24 cellular contexts compared by ENCODE assay signal in the genomic region with DNA sequence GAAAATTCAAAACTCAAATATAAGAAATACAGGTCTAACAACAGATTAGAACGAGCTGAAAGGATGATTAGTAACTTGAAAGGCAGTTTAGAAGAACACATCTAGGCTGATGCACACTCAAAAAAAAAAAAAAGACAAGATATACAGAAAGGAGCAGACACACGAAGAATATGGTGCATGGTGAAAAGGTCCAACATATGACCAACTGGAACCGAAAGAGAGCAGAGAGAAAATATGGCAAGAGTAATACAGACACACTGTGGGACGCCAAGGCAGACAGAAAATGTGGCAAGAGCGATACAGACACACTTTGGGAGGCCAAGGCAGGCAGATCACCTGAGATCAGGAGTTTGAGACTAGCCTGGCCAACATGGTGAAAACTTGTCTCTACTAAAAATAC. TPM values are rescaled to one million over a fixed set of nuclear protein-coding genes. Genes with fewer than 3 reads are reported as not detected.
DNase-seq lines count a peak whose midpoint lies in the region; ATAC-seq and TF ChIP-seq lines count a peak whose summit lies in the region.
"Had no signal": no experiment of that assay in that cellular context is flagged by ENCODE, and none has a peak within 500 bp of the region (broad histone marks: within the 10 kb centered on the region; RNA-seq: fewer than 3 reads in every experiment).

No MANE protein-coding gene starts in this region.

- H3K4me3 Mint-ChIP-seq in stimulated activated naive CD8-positive, alpha-beta T cell treated with anti-CD3 and anti-CD28 coated beads, Interleukin-15, amount 100 ng/mL, for 72 hours, result no peak overlapping the region
- no peak overlapping the region for H3K4me3 Mint-ChIP-seq in activated T-helper 1 cell treated with anti-CD3 and anti-CD28 coated beads, Interleukin-12 subunit alpha, Interleukin-12 subunit beta, Interleukin-2, Interleukin-4 antibody, amounts not matched to agents 30 ng/mL and 10 ng/mL and 1 ng/mL, durations not matched to agents 14 hours and 24 hours and 36 hours
- H3K4me3 Mint-ChIP-seq in endothelial cell (ENCODE audit: unreplicated experiment), result peak overlapping the region; percentile 64
- H3K4me3 Mint-ChIP-seq in MCF 10A (ENCODE audit: unreplicated experiment), result no peak overlapping the region
- H3K4me3 Mint-ChIP-seq: CD4-positive, CD25-positive, alpha-beta regulatory T cell had no signal

- BruUV-seq in MCF 10A (replicated peaks; lab: Mats Ljungman, UMichigan), result no TSS peak

- H3K9me3 Mint-ChIP-seq in stimulated activated naive CD8-positive, alpha-beta T cell treated with anti-CD3 and anti-CD28 coated beads, Interleukin-15, amount 100 ng/mL, for 72 hours, result no peaks in the 10 kb centered on the region
- peaks cover 9% of the 10 kb centered on the region for H3K9me3 Mint-ChIP-seq in activated T-helper 1 cell treated with anti-CD3 and anti-CD28 coated beads, Interleukin-12 subunit alpha, Interleukin-12 subunit beta, Interleukin-2, Interleukin-4 antibody, amounts not matched to agents 30 ng/mL and 10 ng/mL and 1 ng/mL, durations not matched to agents 14 hours and 24 hours and 36 hours
- H3K9me3 Mint-ChIP-seq in endothelial cell (ENCODE audit: unreplicated experiment), result peaks cover 5% of the 10 kb centered on the region
- H3K9me3 Mint-ChIP-seq in MCF 10A (ENCODE audit: unreplicated experiment), result peaks cover 9% of the 10 kb centered on the region

- H3K27me3 Mint-ChIP-seq in stimulated activated naive CD8-positive, alpha-beta T cell treated with anti-CD3 and anti-CD28 coated beads, Interleukin-15, amount 100 ng/mL, for 72 hours, result no peaks in the 10 kb centered on the region
- H3K27me3 Mint-ChIP-seq in activated T-helper 1 cell treated with anti-CD3 and anti-CD28 coated beads, Interleukin-12 subunit alpha, Interleukin-12 subunit beta, Interleukin-2, Interleukin-4 antibody, amounts not matched to agents 30 ng/mL and 10 ng/mL and 1 ng/mL, durations not matched to agents 14 hours and 24 hours and 36 hours (ENCODE audit: insufficient read depth), result no peaks in the 10 kb centered on the region
- H3K27me3 Mint-ChIP-seq in endothelial cell (ENCODE audit: unreplicated experiment) (no peaks in the 10 kb centered on the region), MCF 10A (ENCODE audit: insufficient read depth, unreplicated experiment) (no peaks in the 10 kb centered on the region)
- H3K27me3 Mint-ChIP-seq: CD4-positive, CD25-positive, alpha-beta regulatory T cell; IgD-negative memory B cell had no signal

- no peak for DNase-seq in stimulated activated naive CD8-positive, alpha-beta T cell treated with anti-CD3 and anti-CD28 coated beads, Interleukin-15, amount 100 ng/mL, for 72 hours
- DNase-seq in stimulated activated naive CD8-positive, alpha-beta T cell treated with anti-CD3 and anti-CD28 coated beads, Interleukin-15, Interleukin-2, amounts not matched to agents 100 U/mL and 50 U/mL, for 24 hours, result no peak
- DNase-seq in activated T-helper 1 cell treated with anti-CD3 and anti-CD28 coated beads, Interleukin-12 subunit alpha, Interleukin-12 subunit beta, Interleukin-2, Interleukin-4 antibody, amounts not matched to agents 30 ng/mL and 10 ng/mL and 1 ng/mL, durations not matched to agents 14 hours and 24 hours and 36 hours (ENCODE audit: low spot score), result no peak
- DNase-seq in endothelial cell (ENCODE audit: low spot score) (no peak), MCF 10A (ENCODE audit: unreplicated experiment) (no peak), SHP77 (lab: John Stamatoyannopoulos, UW) (no peak)
- DNase-seq in stimulated activated CD4-positive, alpha-beta T cell treated with anti-CD3 and anti-CD28 coated beads, Interleukin-4, amount 100 ng/mL, for 1 hour, result no peak
- no peak for DNase-seq in activated CD4-positive, CD25-positive, alpha-beta regulatory T cell treated with anti-CD3 and anti-CD28 coated beads, Interleukin-2, amount 50 U/mL, for 72 hours
- DNase-seq: ACHN; CD4-positive, CD25-positive, alpha-beta regulatory T cell; MV-4-11; NCI-H1105; NCI-H146; NCI-H1930; NCI-H446; NCI-H524 treated with DMSO at 0.1 percent for 48 hours; NCI-H774; PC-3 had no signal

- no peak for TF ChIP-seq CTCF in endothelial cell (IDR thresholded peaks at IDR 0.05; ENCODE audit: unreplicated experiment)
- no peak for TF ChIP-seq CTCF in MCF 10A (IDR thresholded peaks at IDR 0.05; ENCODE audit: unreplicated experiment)

- CTCF ChIA-PET in MCF 10A (lab: Yijun Ruan, JAX), result interaction anchor here (1.6 kb wide), 1 partner anchor 161 kb away, joined by 5 read pairs; no protein-coding TSS in a partner anchor

- no peaks in the 10 kb centered on the region for H3K4me1 Mint-ChIP-seq in stimulated activated naive CD8-positive, alpha-beta T cell treated with anti-CD3 and anti-CD28 coated beads, Interleukin-15, amount 100 ng/mL, for 72 hours
- no peaks in the 10 kb centered on the region for H3K4me1 Mint-ChIP-seq in activated T-helper 1 cell treated with anti-CD3 and anti-CD28 coated beads, Interleukin-12 subunit alpha, Interleukin-12 subunit beta, Interleukin-2, Interleukin-4 antibody, amounts not matched to agents 30 ng/mL and 10 ng/mL and 1 ng/mL, durations not matched to agents 14 hours and 24 hours and 36 hours (ENCODE audit: low read depth)
- H3K4me1 Mint-ChIP-seq in endothelial cell (ENCODE audit: unreplicated experiment), result no peaks in the 10 kb centered on the region
- no peaks in the 10 kb centered on the region for H3K4me1 Mint-ChIP-seq in MCF 10A (ENCODE audit: insufficient read depth, unreplicated experiment)
- H3K4me1 Mint-ChIP-seq: IgD-negative memory B cell had no signal

- POLR2A ChIA-PET in MCF 10A (lab: Yijun Ruan, JAX), result no interaction called here

- peak overlapping the region; percentile 55 to 73 for H3K27ac Mint-ChIP-seq in stimulated activated naive CD8-positive, alpha-beta T cell treated with anti-CD3 and anti-CD28 coated beads, Interleukin-15, amount 100 ng/mL, for 72 hours
- peak overlapping the region; percentile 15 for H3K27ac Mint-ChIP-seq in activated T-helper 1 cell treated with anti-CD3 and anti-CD28 coated beads, Interleukin-12 subunit alpha, Interleukin-12 subunit beta, Interleukin-2, Interleukin-4 antibody, amounts not matched to agents 30 ng/mL and 10 ng/mL and 1 ng/mL, durations not matched to agents 14 hours and 24 hours and 36 hours
- no peak overlapping the region for H3K27ac Mint-ChIP-seq in endothelial cell (ENCODE audit: unreplicated experiment)
- no peak overlapping the region for H3K27ac Mint-ChIP-seq in MCF 10A (ENCODE audit: low read depth, unreplicated experiment)

- intact Hi-C loops in activated T-helper 1 cell treated with anti-CD3 and anti-CD28 coated beads, Interleukin-12 subunit alpha, Interleukin-12 subunit beta, Interleukin-2, Interleukin-4 antibody, amounts not matched to agents 30 ng/mL and 10 ng/mL and 1 ng/mL, durations not matched to agents 14 hours and 24 hours and 36 hours (cut with micrococcal nuclease), result no loop called here
- intact Hi-C loops in MCF 10A (cut with micrococcal nuclease), result no loop called here

- peaks cover 50% of the 10 kb centered on the region for H3K36me3 Mint-ChIP-seq in activated T-helper 1 cell treated with anti-CD3 and anti-CD28 coated beads, Interleukin-12 subunit alpha, Interleukin-12 subunit beta, Interleukin-2, Interleukin-4 antibody, amounts not matched to agents 30 ng/mL and 10 ng/mL and 1 ng/mL, durations not matched to agents 14 hours and 24 hours and 36 hours (ENCODE audit: low read depth)
- H3K36me3 Mint-ChIP-seq in endothelial cell (ENCODE audit: low read depth, unreplicated experiment) (peaks cover 43% of the 10 kb centered on the region), MCF 10A (ENCODE audit: insufficient read depth, unreplicated experiment) (peaks cover 95% of the 10 kb centered on the region)

- ATAC-seq in stimulated activated naive CD8-positive, alpha-beta T cell treated with anti-CD3 and anti-CD28 coated beads, Interleukin-15, amount 100 ng/mL, for 72 hours, result no peak
- ATAC-seq in stimulated activated naive CD8-positive, alpha-beta T cell treated with anti-CD3 and anti-CD28 coated beads, Interleukin-15, Interleukin-2, amounts not matched to agents 100 U/mL and 50 U/mL, for 24 hours, result no peak
- ATAC-seq: PC-3, Right ventricle myocardium inferior had no signal

RNA-seq across cellular contexts. Expression of a gene that starts 39.8 kb away (rescaled TPM):
- total RNA-seq in activated T-helper 1 cell treated with anti-CD3 and anti-CD28 coated beads, Interleukin-12 subunit alpha, Interleukin-12 subunit beta, Interleukin-2, Interleukin-4 antibody, amounts not matched to agents 30 ng/mL and 10 ng/mL and 1 ng/mL, durations not matched to agents 14 hours and 24 hours and 36 hours, result 102 and 106 TPM in 2 replicates
- 131 TPM for total RNA-seq in endothelial cell (ENCODE audit: unreplicated experiment)
- total RNA-seq in MCF 10A (2022), result 140 and 151 TPM in 2 replicates

RNA-seq across cellular contexts. Expression of a gene that starts 44.9 kb away (rescaled TPM):
- total RNA-seq in activated T-helper 1 cell treated with anti-CD3 and anti-CD28 coated beads, Interleukin-12 subunit alpha, Interleukin-12 subunit beta, Interleukin-2, Interleukin-4 antibody, amounts not matched to agents 30 ng/mL and 10 ng/mL and 1 ng/mL, durations not matched to agents 14 hours and 24 hours and 36 hours, result not detected in 2 replicates
- total RNA-seq in endothelial cell (ENCODE audit: unreplicated experiment), result 0.23 TPM
- not detected in 2 replicates for total RNA-seq in MCF 10A (2022)
- total RNA-seq: CD4-positive, CD25-positive, alpha-beta regulatory T cell; Daoy; G401; M059J; PC-3; Right ventricle myocardium inferior; SJSA1 had no signal

Comparison
In these comparisons a context has a peak if more than half of its experiments do, and no peak if none do; other contexts are left out.
1. H3K27ac Mint-ChIP-seq: peak in stimulated activated naive CD8-positive, alpha-beta T cell treated with anti-CD3 and anti-CD28 coated beads, Interleukin-15, amount 100 ng/mL, for 72 hours (2 of 2) and activated T-helper 1 cell treated with anti-CD3 and anti-CD28 coated beads, Interleukin-12 subunit alpha, Interleukin-12 subunit beta, Interleukin-2, Interleukin-4 antibody, amounts not matched to agents 30 ng/mL and 10 ng/mL and 1 ng/mL, durations not matched to agents 14 hours and 24 hours and 36 hours (single experiment); none in endothelial cell (single experiment) and MCF 10A (single experiment).